29 cellular contexts compared by ENCODE assay signal in genomic region chr5:39696672-39697398, GRCh38.
"Had no signal": no experiment of that assay in that cellular context is flagged by ENCODE, and none has a peak within 500 bp of the region (broad histone marks: within the 10 kb centered on the region; RNA-seq: fewer than 3 reads in every experiment).

No MANE protein-coding gene starts in this region.

- FAIRE-seq: endothelial cell of umbilical vein, urothelium cell line had no signal

- DNase-seq: activated B cell treated with CpG ODN at 0.5 μM for 24 hours; activated CD4-positive, alpha-beta T cell treated with anti-CD3 and anti-CD28 coated beads, Interleukin-2, amount 50 U/mL, for 1 hour; activated effector memory CD4-positive, alpha-beta T cell treated with anti-CD3 and anti-CD28 coated beads, Interleukin-2, amount 50 U/mL, for 16 hours; activated naive CD4-positive, alpha-beta T cell treated with anti-CD3 and anti-CD28 coated beads for 36 hours; activated naive CD8-positive, alpha-beta T cell treated with anti-CD3 and anti-CD28 coated beads for 36 hours; activated T-cell treated with anti-CD3 and anti-CD28 coated beads for 4 hours; activated T-cell treated with anti-CD3 and anti-CD28 coated beads, Interleukin-2, amount 50 U/mL, for 72 hours; adrenal gland; aorta; cerebellar nuclear complex; cortex of kidney; effector memory CD8-positive, alpha-beta T cell; foreskin fibroblast; head of caudate nucleus; hypothalamus; immature natural killer cell; nucleus accumbens; psoas muscle; spleen; stimulated activated naive CD4-positive, alpha-beta T cell; T-helper 2 cell; transverse colon had no signal

- H3K36me3 ChIP-seq: adrenal gland, cardiac muscle cell, spleen, transverse colon had no signal

- H3K4me3 Mint-ChIP-seq: activated B cell treated with CpG ODN at 0.5 μM for 24 hours; activated naive CD4-positive, alpha-beta T cell treated with anti-CD3 and anti-CD28 coated beads for 36 hours; activated naive CD8-positive, alpha-beta T cell treated with anti-CD3 and anti-CD28 coated beads for 36 hours; activated T-cell treated with anti-CD3 and anti-CD28 coated beads, Interleukin-2, amount 50 U/mL, for 72 hours; brain; effector memory CD8-positive, alpha-beta T cell; immature natural killer cell; neural crest cell had no signal

- H3K36me3 Mint-ChIP-seq: activated naive CD8-positive, alpha-beta T cell treated with anti-CD3 and anti-CD28 coated beads for 36 hours; brain; immature natural killer cell had no signal

- H3K79me2 ChIP-seq: parathyroid adenoma had no signal

- ATAC-seq: activated T-cell treated with anti-CD3 and anti-CD28 coated beads, Interleukin-2, amount 50 U/mL, for 72 hours; effector memory CD8-positive, alpha-beta T cell; psoas muscle had no signal

- H3K27me3 ChIP-seq: adrenal gland, cardiac muscle cell, transverse colon had no signal

- H3K9me3 Mint-ChIP-seq: activated B cell treated with CpG ODN at 0.5 μM for 24 hours; activated naive CD4-positive, alpha-beta T cell treated with anti-CD3 and anti-CD28 coated beads for 36 hours; activated naive CD8-positive, alpha-beta T cell treated with anti-CD3 and anti-CD28 coated beads for 36 hours; activated T-cell treated with anti-CD3 and anti-CD28 coated beads, Interleukin-2, amount 50 U/mL, for 72 hours; brain; effector memory CD8-positive, alpha-beta T cell; immature natural killer cell; neural crest cell had no signal

- H3K4me1 Mint-ChIP-seq: activated B cell treated with CpG ODN at 0.5 μM for 24 hours; activated naive CD8-positive, alpha-beta T cell treated with anti-CD3 and anti-CD28 coated beads for 36 hours; brain; immature natural killer cell; neural crest cell had no signal

- H3K9me3 ChIP-seq: adrenal gland, psoas muscle, spleen, transverse colon had no signal

- H3K4me1 ChIP-seq: adrenal gland, parathyroid adenoma, psoas muscle, spleen had no signal

- H3K27me3 Mint-ChIP-seq: brain had no signal

- H3K27ac ChIP-seq: adrenal gland, cardiac muscle cell, parathyroid adenoma, psoas muscle, spleen, transverse colon had no signal

- H3K27ac Mint-ChIP-seq: activated B cell treated with CpG ODN at 0.5 μM for 24 hours; activated naive CD4-positive, alpha-beta T cell treated with anti-CD3 and anti-CD28 coated beads for 36 hours; activated naive CD8-positive, alpha-beta T cell treated with anti-CD3 and anti-CD28 coated beads for 36 hours; activated T-cell treated with anti-CD3 and anti-CD28 coated beads, Interleukin-2, amount 50 U/mL, for 72 hours; brain; effector memory CD8-positive, alpha-beta T cell; immature natural killer cell had no signal

- H3K4me3 ChIP-seq: adrenal gland, cardiac muscle cell, lung, psoas muscle, spleen, transverse colon had no signal

- H2AFZ ChIP-seq: parathyroid adenoma had no signal
